1 cellular context compared by ENCODE assay signal in the genomic region with DNA sequence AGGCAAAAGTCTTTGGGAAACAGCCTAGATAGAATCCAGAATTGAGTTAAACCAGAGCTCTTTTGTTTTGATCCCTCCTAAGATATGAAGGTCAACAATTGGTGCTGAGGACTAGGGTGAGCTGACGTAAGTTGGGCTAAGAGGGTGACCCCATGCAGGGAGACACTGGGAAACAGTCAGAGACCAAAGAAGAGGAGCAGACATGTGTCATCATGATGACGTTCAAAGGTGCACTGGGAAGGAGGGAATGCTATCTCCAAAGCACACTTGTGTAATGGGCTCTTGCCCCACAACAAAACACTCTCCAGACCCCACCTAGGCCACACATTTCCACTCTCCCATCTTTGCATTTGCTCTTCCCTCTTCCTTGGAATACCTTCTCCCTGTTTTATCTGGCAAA.
TF ChIP-seq lines count a peak whose summit lies in the region.

No MANE protein-coding gene starts in this region.

TF ChIP-seq in HepG2, 621 proteins besides CTCF, POLR2A, EP300 and RAD21:
- TF ChIP-seq CREB1 (IDR thresholded peaks at IDR 0.05) = peak; percentile 56
- TF ChIP-seq CREB1 (CRISPR knock-in tag; IDR thresholded peaks at IDR 0.05) = no peak
- TF ChIP-seq ZNF709 (CRISPR knock-in tag; IDR thresholded peaks at IDR 0.05) = no peak
